Comparison of ENCODE assay signal across 23 cellular contexts in genomic region chr2:236811062-236811656, GRCh38.
"Had no signal": no experiment of that assay in that cellular context is flagged by ENCODE, and none has a peak within 500 bp of the region (broad histone marks: within the 10 kb centered on the region; RNA-seq: fewer than 3 reads in every experiment).

No MANE protein-coding gene starts in this region.

- H3K4me3 ChIP-seq: MG63, SJCRH30 had no signal

- ATAC-seq: Panc1, PC-3, Right ventricle myocardium inferior, SK-N-SH treated with all-trans-retinoic acid at 6 μM for 48 hours had no signal

- DNase-seq: Karpas-422; KG1; MG63; NCI-H1092; NCI-H1105 treated with DMSO at 0.1 percent for 48 hours; NCI-H1417 treated with DMSO at 0.1 percent for 48 hours; NCI-H146; NCI-H1694 treated with DMSO at 0.1 percent for 48 hours; NCI-H1930; NCI-H2081; NCI-H2107; NCI-H2227 treated with DMSO at 0.1 percent for 48 hours; NCI-H524; NCI-H748 treated with DMSO at 0.1 percent for 48 hours; NK-92 treated with Interleukin-12 subunit alpha and Interleukin-12 subunit beta, amount 100 ng/mL, for 24 hours; PC-3; SHP77 treated with DMSO at 0.1 percent for 48 hours; SJCRH30 had no signal

- H3K27ac ChIP-seq: HL-60, SJCRH30 had no signal

- H3K36me3 ChIP-seq: MG63, SJCRH30 had no signal

- H3K27me3 ChIP-seq: MG63, SJCRH30 had no signal

- FAIRE-seq: HTR-8/SVneo had no signal
